1 cellular context compared by ENCODE assay signal in genomic region chr5:129905467-129906176, GRCh38.
TF ChIP-seq lines count a peak whose summit lies in the region.

No MANE protein-coding gene starts in this region.

TF ChIP-seq in H1, 55 proteins besides CTCF, POLR2A, EP300 and RAD21 (continued from another document):
- TF ChIP-seq, protein P1, sequence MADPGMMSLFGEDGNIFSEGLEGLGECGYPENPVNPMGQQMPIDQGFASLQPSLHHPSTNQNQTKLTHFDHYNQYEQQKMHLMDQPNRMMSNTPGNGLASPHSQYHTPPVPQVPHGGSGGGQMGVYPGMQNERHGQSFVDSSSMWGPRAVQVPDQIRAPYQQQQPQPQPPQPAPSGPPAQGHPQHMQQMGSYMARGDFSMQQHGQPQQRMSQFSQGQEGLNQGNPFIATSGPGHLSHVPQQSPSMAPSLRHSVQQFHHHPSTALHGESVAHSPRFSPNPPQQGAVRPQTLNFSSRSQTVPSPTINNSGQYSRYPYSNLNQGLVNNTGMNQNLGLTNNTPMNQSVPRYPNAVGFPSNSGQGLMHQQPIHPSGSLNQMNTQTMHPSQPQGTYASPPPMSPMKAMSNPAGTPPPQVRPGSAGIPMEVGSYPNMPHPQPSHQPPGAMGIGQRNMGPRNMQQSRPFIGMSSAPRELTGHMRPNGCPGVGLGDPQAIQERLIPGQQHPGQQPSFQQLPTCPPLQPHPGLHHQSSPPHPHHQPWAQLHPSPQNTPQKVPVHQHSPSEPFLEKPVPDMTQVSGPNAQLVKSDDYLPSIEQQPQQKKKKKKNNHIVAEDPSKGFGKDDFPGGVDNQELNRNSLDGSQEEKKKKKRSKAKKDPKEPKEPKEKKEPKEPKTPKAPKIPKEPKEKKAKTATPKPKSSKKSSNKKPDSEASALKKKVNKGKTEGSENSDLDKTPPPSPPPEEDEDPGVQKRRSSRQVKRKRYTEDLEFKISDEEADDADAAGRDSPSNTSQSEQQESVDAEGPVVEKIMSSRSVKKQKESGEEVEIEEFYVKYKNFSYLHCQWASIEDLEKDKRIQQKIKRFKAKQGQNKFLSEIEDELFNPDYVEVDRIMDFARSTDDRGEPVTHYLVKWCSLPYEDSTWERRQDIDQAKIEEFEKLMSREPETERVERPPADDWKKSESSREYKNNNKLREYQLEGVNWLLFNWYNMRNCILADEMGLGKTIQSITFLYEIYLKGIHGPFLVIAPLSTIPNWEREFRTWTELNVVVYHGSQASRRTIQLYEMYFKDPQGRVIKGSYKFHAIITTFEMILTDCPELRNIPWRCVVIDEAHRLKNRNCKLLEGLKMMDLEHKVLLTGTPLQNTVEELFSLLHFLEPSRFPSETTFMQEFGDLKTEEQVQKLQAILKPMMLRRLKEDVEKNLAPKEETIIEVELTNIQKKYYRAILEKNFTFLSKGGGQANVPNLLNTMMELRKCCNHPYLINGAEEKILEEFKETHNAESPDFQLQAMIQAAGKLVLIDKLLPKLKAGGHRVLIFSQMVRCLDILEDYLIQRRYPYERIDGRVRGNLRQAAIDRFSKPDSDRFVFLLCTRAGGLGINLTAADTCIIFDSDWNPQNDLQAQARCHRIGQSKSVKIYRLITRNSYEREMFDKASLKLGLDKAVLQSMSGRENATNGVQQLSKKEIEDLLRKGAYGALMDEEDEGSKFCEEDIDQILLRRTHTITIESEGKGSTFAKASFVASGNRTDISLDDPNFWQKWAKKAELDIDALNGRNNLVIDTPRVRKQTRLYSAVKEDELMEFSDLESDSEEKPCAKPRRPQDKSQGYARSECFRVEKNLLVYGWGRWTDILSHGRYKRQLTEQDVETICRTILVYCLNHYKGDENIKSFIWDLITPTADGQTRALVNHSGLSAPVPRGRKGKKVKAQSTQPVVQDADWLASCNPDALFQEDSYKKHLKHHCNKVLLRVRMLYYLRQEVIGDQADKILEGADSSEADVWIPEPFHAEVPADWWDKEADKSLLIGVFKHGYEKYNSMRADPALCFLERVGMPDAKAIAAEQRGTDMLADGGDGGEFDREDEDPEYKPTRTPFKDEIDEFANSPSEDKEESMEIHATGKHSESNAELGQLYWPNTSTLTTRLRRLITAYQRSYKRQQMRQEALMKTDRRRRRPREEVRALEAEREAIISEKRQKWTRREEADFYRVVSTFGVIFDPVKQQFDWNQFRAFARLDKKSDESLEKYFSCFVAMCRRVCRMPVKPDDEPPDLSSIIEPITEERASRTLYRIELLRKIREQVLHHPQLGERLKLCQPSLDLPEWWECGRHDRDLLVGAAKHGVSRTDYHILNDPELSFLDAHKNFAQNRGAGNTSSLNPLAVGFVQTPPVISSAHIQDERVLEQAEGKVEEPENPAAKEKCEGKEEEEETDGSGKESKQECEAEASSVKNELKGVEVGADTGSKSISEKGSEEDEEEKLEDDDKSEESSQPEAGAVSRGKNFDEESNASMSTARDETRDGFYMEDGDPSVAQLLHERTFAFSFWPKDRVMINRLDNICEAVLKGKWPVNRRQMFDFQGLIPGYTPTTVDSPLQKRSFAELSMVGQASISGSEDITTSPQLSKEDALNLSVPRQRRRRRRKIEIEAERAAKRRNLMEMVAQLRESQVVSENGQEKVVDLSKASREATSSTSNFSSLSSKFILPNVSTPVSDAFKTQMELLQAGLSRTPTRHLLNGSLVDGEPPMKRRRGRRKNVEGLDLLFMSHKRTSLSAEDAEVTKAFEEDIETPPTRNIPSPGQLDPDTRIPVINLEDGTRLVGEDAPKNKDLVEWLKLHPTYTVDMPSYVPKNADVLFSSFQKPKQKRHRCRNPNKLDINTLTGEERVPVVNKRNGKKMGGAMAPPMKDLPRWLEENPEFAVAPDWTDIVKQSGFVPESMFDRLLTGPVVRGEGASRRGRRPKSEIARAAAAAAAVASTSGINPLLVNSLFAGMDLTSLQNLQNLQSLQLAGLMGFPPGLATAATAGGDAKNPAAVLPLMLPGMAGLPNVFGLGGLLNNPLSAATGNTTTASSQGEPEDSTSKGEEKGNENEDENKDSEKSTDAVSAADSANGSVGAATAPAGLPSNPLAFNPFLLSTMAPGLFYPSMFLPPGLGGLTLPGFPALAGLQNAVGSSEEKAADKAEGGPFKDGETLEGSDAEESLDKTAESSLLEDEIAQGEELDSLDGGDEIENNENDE (IDR thresholded peaks at IDR 0.05; ENCODE audit: insufficient replicate concordance, low read length), result no peak
- TF ChIP-seq, protein P2, sequence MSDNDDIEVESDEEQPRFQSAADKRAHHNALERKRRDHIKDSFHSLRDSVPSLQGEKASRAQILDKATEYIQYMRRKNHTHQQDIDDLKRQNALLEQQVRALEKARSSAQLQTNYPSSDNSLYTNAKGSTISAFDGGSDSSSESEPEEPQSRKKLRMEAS (IDR thresholded peaks at IDR 0.05), result peak; percentile 94
- TF ChIP-seq EZH2 (IDR thresholded peaks at IDR 0.05; ENCODE audit: low read depth, low read length, severe bottlenecking) (peak; percentile 54), CBX8 (IDR thresholded peaks at IDR 0.05; ENCODE audit: borderline replicate concordance, low read depth, low read length) (no peak), HDAC6 (IDR thresholded peaks at IDR 0.05; ENCODE audit: low read depth, low read length) (no peak), CBX5 (IDR thresholded peaks at IDR 0.05; ENCODE audit: low read depth, low read length) (no peak), SAP30 (IDR thresholded peaks at IDR 0.05; ENCODE audit: insufficient read depth, insufficient replicate concordance, low read length) (no peak), RNF2 (IDR thresholded peaks at IDR 0.05; ENCODE audit: borderline replicate concordance, low read depth, low read length, missing control alignments, poor library complexity, severe bottlenecking) (peak; percentile 55), SIRT6 (IDR thresholded peaks at IDR 0.05; ENCODE audit: low read length) (no peak), RBBP5 (IDR thresholded peaks at IDR 0.05; ENCODE audit: borderline replicate concordance, low read depth, low read length) (no peak), USF2 (IDR thresholded peaks at IDR 0.05; ENCODE audit: low read length) (no peak)
- TF ChIP-seq, protein P3, sequence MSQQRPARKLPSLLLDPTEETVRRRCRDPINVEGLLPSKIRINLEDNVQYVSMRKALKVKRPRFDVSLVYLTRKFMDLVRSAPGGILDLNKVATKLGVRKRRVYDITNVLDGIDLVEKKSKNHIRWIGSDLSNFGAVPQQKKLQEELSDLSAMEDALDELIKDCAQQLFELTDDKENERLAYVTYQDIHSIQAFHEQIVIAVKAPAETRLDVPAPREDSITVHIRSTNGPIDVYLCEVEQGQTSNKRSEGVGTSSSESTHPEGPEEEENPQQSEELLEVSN (IDR thresholded peaks at IDR 0.05), result peak; percentile 88
